2 cellular contexts compared by ENCODE assay signal in genomic region chr18:35897481-35897880, GRCh38.
DNase-seq lines count a peak whose midpoint lies in the region; ATAC-seq, FAIRE-seq and TF ChIP-seq lines count a peak whose summit lies in the region.
"Not testable (repeated sequence)": the region's sequence is repeated elsewhere in the genome, so short reads cannot be mapped to it uniquely, and the experiment has no call there.

No MANE protein-coding gene starts in this region.

- not testable (repeated sequence) for H3K9ac ChIP-seq in K562 (ENCODE audit: insufficient read depth in 1 of 2, low read depth in 2 of 2, low read length in 2 of 2)

- not testable (repeated sequence) for H3K27ac ChIP-seq in K562 (ENCODE audit: extremely low read depth, low read depth, low read length)

- not testable (repeated sequence) for H3K27ac Mint-ChIP-seq in osteocyte (ENCODE audit: unreplicated experiment)

- not testable (repeated sequence) for FAIRE-seq in K562 (lab: Jason Lieb, UNC)

- not testable (repeated sequence) for H3K36me3 Mint-ChIP-seq in osteocyte (ENCODE audit: unreplicated experiment)

- H3K4me1 ChIP-seq in K562 (replicated peaks in 1 of 2; ENCODE audit: control insufficient read depth in 2 of 2, insufficient read depth in 2 of 2, low read length in 2 of 2) = not testable (repeated sequence)

- peak overlapping the region; percentile 51; the same call in 1 of the 2 replicates for H2AFZ ChIP-seq in K562 (ENCODE audit: low read depth, low read length)

- not testable (repeated sequence) for H4K20me1 ChIP-seq in K562 (replicated peaks; ENCODE audit: control insufficient read depth, insufficient read depth, low read length)

- TF ChIP-seq POLR2A in K562 (conservative IDR thresholded peaks at IDR 0.05) = not testable (repeated sequence)

- intact Hi-C loops in K562 (cut with micrococcal nuclease) = not testable (repeated sequence)

- TF ChIP-seq RAD21 in K562 (CRISPR knock-in tag; conservative IDR thresholded peaks at IDR 0.05 in 1 of 2, IDR thresholded peaks at IDR 0.05 in 1 of 2) = not testable (repeated sequence)

- H3K4me1 Mint-ChIP-seq in osteocyte (ENCODE audit: unreplicated experiment) = not testable (repeated sequence)

- not testable (repeated sequence) for H3K4me3 ChIP-seq in K562

- ATAC-seq in K562 = not testable (repeated sequence)

- BruUV-seq in K562 (replicated peaks; lab: Mats Ljungman, UMichigan) = not testable (repeated sequence)

- DNase-seq in K562 (ENCODE audit: extremely low read depth in 1 of 4, low spot score in 3 of 4) = not testable (repeated sequence)
- DNase-seq in osteocyte (ENCODE audit: extremely low spot score, unreplicated experiment) = peak; percentile 65

- H3K9me3 Mint-ChIP-seq in osteocyte (ENCODE audit: unreplicated experiment) = not testable (repeated sequence)

- H3K9me1 ChIP-seq in K562 (ENCODE audit: control insufficient read depth, insufficient read depth, low read length) = not testable (repeated sequence)

- WGBS in K562 (ENCODE audit: insufficient coverage, low coverage, missing lambda C conversion rate) = 2% methylated on average over 12 of the region's 13 CpGs

- not testable (repeated sequence) for H3K4me3 Mint-ChIP-seq in osteocyte (ENCODE audit: unreplicated experiment)

- not testable (repeated sequence) for TF ChIP-seq EP300 in K562 (IDR thresholded peaks at IDR 0.05; ENCODE audit: low read length)

- not testable (repeated sequence) for TF ChIP-seq CTCF in K562 (IDR thresholded peaks at IDR 0.05 in 2 of 3, conservative IDR thresholded peaks at IDR 0.05 in 1 of 3; ENCODE audit: insufficient read depth in 2 of 3, low read depth in 1 of 3, low read length in 3 of 3); osteocyte (IDR thresholded peaks at IDR 0.05)

- H3K79me2 ChIP-seq in K562 (ENCODE audit: control insufficient read depth, insufficient read depth, low read length) = not testable (repeated sequence)

- POLR2A ChIA-PET in K562 (lab: Yijun Ruan, JAX) = not testable (repeated sequence)

- H3K27me3 Mint-ChIP-seq in osteocyte (ENCODE audit: unreplicated experiment) = not testable (repeated sequence)

- CTCF ChIA-PET in K562 (lab: Yijun Ruan, JAX; ENCODE audit: low intra/inter-chr PET ratio) = not testable (repeated sequence)

- H3K9me3 ChIP-seq in K562 (replicated peaks; ENCODE audit: control insufficient read depth, insufficient read depth, low read depth, low read length) = not testable (repeated sequence)

- H3K27me3 ChIP-seq in K562 (ENCODE audit: control insufficient read depth in 2 of 2, insufficient read depth in 2 of 2, low read length in 2 of 2) = not testable (repeated sequence)

- peak overlapping the region; percentile 25; the same call in 1 of the 2 replicates for H3K4me2 ChIP-seq in K562 (ENCODE audit: insufficient read depth, low read length)

- in situ Hi-C loops in K562 (cut with MboI) = not testable (repeated sequence)

- H3K36me3 ChIP-seq in K562 (ENCODE audit: control insufficient read depth, insufficient read depth, low read length) = not testable (repeated sequence)
